In the genomic region with DNA sequence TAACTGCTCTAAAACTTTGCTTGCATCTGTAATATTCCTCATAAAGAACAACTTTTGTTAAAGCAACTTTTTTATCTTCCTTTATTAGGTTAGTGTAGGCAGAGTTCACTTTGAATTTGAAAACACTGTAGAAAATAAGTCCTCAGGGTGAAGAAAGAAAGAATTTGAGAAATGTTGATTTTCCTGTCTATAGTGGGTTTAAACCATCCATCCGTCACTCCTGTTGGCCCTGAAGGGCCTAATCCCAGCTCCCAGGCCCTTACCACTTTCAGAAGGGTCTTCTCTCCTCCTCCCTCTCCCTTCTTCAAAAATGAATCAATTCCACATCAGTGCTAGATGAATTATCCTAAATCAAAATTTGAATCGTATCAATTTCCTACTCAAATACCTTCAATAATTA, we compare ENCODE assay signal across 29 cellular contexts.
"Had no signal": no experiment of that assay in that cellular context is flagged by ENCODE, and none has a peak within 500 bp of the region (broad histone marks: within the 10 kb centered on the region; RNA-seq: fewer than 3 reads in every experiment).

No MANE protein-coding gene starts in this region.

- H3K9ac ChIP-seq: SK-N-SH had no signal

- H3K27me3 ChIP-seq: body of pancreas, colonic mucosa, gastrocnemius medialis, ovary, right lobe of liver, testis, upper lobe of left lung, vagina had no signal

- ATAC-seq: activated CD8-positive, alpha-beta memory T cell treated with anti-CD3 and anti-CD28 coated beads, Interleukin-2, amount 10 ng/mL, durations not matched to agents 7 days and 5 days; body of pancreas; gastrocnemius medialis; left ventricle myocardium superior; naive thymus-derived CD8-positive, alpha-beta T cell; right lobe of liver had no signal

- H3K36me3 ChIP-seq: colonic mucosa, gastrocnemius medialis, ovary, right lobe of liver, upper lobe of left lung, vagina had no signal

- DNase-seq: activated CD4-positive, alpha-beta memory T cell treated with anti-CD3 and anti-CD28 coated beads, Interleukin-2, amount 10 ng/mL, durations not matched to agents 7 days and 5 days; activated CD4-positive, alpha-beta T cell treated with anti-CD3 and anti-CD28 coated beads for 1 hour; activated CD4-positive, alpha-beta T cell treated with anti-CD3 and anti-CD28 coated beads, Interleukin-2, amount 10 ng/mL, durations not matched to agents 7 days and 5 days; activated CD8-positive, alpha-beta memory T cell treated with anti-CD3 and anti-CD28 coated beads, Interleukin-2, amount 10 ng/mL, durations not matched to agents 7 days and 5 days; activated gamma-delta T cell; aorta; body of pancreas; cerebellar nuclear complex; colonic mucosa; effector memory CD4-positive, alpha-beta T cell; erythroblast; gastrocnemius medialis; glutamatergic neuron; left ventricle myocardium superior; midbrain; naive thymus-derived CD8-positive, alpha-beta T cell; ovary; right lobe of liver; SK-N-SH; stimulated activated CD4-positive, alpha-beta T cell treated with anti-CD3 and anti-CD28 coated beads, Interleukin-2, amount 100 ng/mL, for 48 hours; stimulated activated naive CD4-positive, alpha-beta T cell treated with Interleukin-2 at 50 U/mL for 16 hours; SW 1271; T1000; testis; upper lobe of left lung had no signal

- H3K4me3 Mint-ChIP-seq: activated CD4-positive, alpha-beta memory T cell treated with anti-CD3 and anti-CD28 coated beads, Interleukin-2, amount 10 ng/mL, durations not matched to agents 7 days and 5 days; activated CD4-positive, alpha-beta T cell treated with anti-CD3 and anti-CD28 coated beads, Interleukin-2, amount 10 ng/mL, durations not matched to agents 7 days and 5 days; activated CD8-positive, alpha-beta memory T cell treated with anti-CD3 and anti-CD28 coated beads, Interleukin-2, amount 10 ng/mL, durations not matched to agents 7 days and 5 days; activated naive CD4-positive, alpha-beta T cell treated with anti-CD3 and anti-CD28 coated beads, Interleukin-2, amount 50 U/mL, for 24 hours; naive thymus-derived CD8-positive, alpha-beta T cell; T-helper 1 cell treated with Interleukin-12 subunit alpha and Interleukin-12 subunit beta and Interleukin-4 antibody, amounts not matched to agents 30 μg/mL and 1 μg/mL, for 36 hours had no signal

- H3K27ac ChIP-seq: body of pancreas, colonic mucosa, gastrocnemius medialis, ovary, right lobe of liver, testis, upper lobe of left lung, vagina had no signal

- H3K9me3 Mint-ChIP-seq: activated CD4-positive, alpha-beta memory T cell treated with anti-CD3 and anti-CD28 coated beads, Interleukin-2, amount 10 ng/mL, durations not matched to agents 7 days and 5 days; activated CD4-positive, alpha-beta T cell treated with anti-CD3 and anti-CD28 coated beads, Interleukin-2, amount 10 ng/mL, durations not matched to agents 7 days and 5 days; activated naive CD4-positive, alpha-beta T cell treated with anti-CD3 and anti-CD28 coated beads, Interleukin-2, amount 50 U/mL, for 24 hours; naive thymus-derived CD8-positive, alpha-beta T cell; T-helper 1 cell treated with Interleukin-12 subunit alpha and Interleukin-12 subunit beta and Interleukin-4 antibody, amounts not matched to agents 30 μg/mL and 1 μg/mL, for 36 hours had no signal

- H3K36me3 Mint-ChIP-seq: activated CD8-positive, alpha-beta memory T cell treated with anti-CD3 and anti-CD28 coated beads, Interleukin-2, amount 10 ng/mL, durations not matched to agents 7 days and 5 days; activated naive CD4-positive, alpha-beta T cell treated with anti-CD3 and anti-CD28 coated beads, Interleukin-2, amount 50 U/mL, for 24 hours; naive thymus-derived CD8-positive, alpha-beta T cell had no signal

- H3K4me1 ChIP-seq: body of pancreas, colonic mucosa, right lobe of liver, testis, vagina had no signal

- H3K9me3 ChIP-seq: body of pancreas, colonic mucosa, gastrocnemius medialis, ovary, right lobe of liver, SK-N-SH, testis, upper lobe of left lung, vagina had no signal

- H3K27ac Mint-ChIP-seq: activated CD4-positive, alpha-beta memory T cell treated with anti-CD3 and anti-CD28 coated beads, Interleukin-2, amount 10 ng/mL, durations not matched to agents 7 days and 5 days; activated CD4-positive, alpha-beta T cell treated with anti-CD3 and anti-CD28 coated beads, Interleukin-2, amount 10 ng/mL, durations not matched to agents 7 days and 5 days; activated CD8-positive, alpha-beta memory T cell treated with anti-CD3 and anti-CD28 coated beads, Interleukin-2, amount 10 ng/mL, durations not matched to agents 7 days and 5 days; activated naive CD4-positive, alpha-beta T cell treated with anti-CD3 and anti-CD28 coated beads, Interleukin-2, amount 50 U/mL, for 24 hours; progenitor cell of endocrine pancreas; T-helper 1 cell treated with Interleukin-12 subunit alpha and Interleukin-12 subunit beta and Interleukin-4 antibody, amounts not matched to agents 30 μg/mL and 1 μg/mL, for 36 hours had no signal

- H3K9me2 ChIP-seq: SK-N-SH had no signal

- H3K27me3 Mint-ChIP-seq: activated CD4-positive, alpha-beta memory T cell treated with anti-CD3 and anti-CD28 coated beads, Interleukin-2, amount 10 ng/mL, durations not matched to agents 7 days and 5 days; activated CD4-positive, alpha-beta T cell treated with anti-CD3 and anti-CD28 coated beads, Interleukin-2, amount 10 ng/mL, durations not matched to agents 7 days and 5 days; activated CD8-positive, alpha-beta memory T cell treated with anti-CD3 and anti-CD28 coated beads, Interleukin-2, amount 10 ng/mL, durations not matched to agents 7 days and 5 days; activated naive CD4-positive, alpha-beta T cell treated with anti-CD3 and anti-CD28 coated beads, Interleukin-2, amount 50 U/mL, for 24 hours; naive thymus-derived CD8-positive, alpha-beta T cell; progenitor cell of endocrine pancreas had no signal

- H3K4me2 ChIP-seq: SK-N-SH had no signal

- H3K4me3 ChIP-seq: body of pancreas, colonic mucosa, gastrocnemius medialis, ovary, right lobe of liver, testis, upper lobe of left lung, vagina had no signal
